In genomic region chr19:17294051-17294891, GRCh38 we compare ENCODE assay signal across 9 cellular contexts. TPM values are rescaled to one million over a fixed set of nuclear protein-coding genes. Genes with fewer than 3 reads are reported as not detected.
DNase-seq lines count a peak whose midpoint lies in the region; ATAC-seq and TF ChIP-seq lines count a peak whose summit lies in the region.
"Had no signal": no experiment of that assay in that cellular context is flagged by ENCODE, and none has a peak within 500 bp of the region (broad histone marks: within the 10 kb centered on the region; RNA-seq: fewer than 3 reads in every experiment).

No MANE protein-coding gene starts in this region.

- no peak overlapping the region for H3K27ac Mint-ChIP-seq in CD8-positive, alpha-beta T cell
- H3K27ac Mint-ChIP-seq: activated naive CD4-positive, alpha-beta T cell treated with anti-CD3 and anti-CD28 coated beads, Interleukin-2, amount 50 U/mL, for 72 hours had no signal

- H3K4me1 ChIP-seq in CD8-positive, alpha-beta T cell (ENCODE audit: insufficient read depth, low read length), result peaks cover 5% of the 10 kb centered on the region

- no peaks in the 10 kb centered on the region for H3K27me3 Mint-ChIP-seq in CD8-positive, alpha-beta T cell (ENCODE audit: low read depth)

- intact Hi-C loops in CD8-positive, alpha-beta T cell (cut with DNase I, micrococcal nuclease), result loop anchor here in 1 of 2 experiments (5.0 kb wide), 1 partner anchor 278 kb away; no protein-coding TSS in a partner anchor

- POLR2A ChIA-PET in CD8-positive, alpha-beta T cell (lab: Charles Lee), result interaction anchor here (4.0 kb wide), 1 partner anchor 11 kb away, joined by 16 read pairs; the partner anchor contains the start of gene MRPL34

- H3K27ac ChIP-seq in CD8-positive, alpha-beta T cell (ENCODE audit: low read depth, low read length), result no peak overlapping the region

- peak in 4 of 7 experiments; percentile 33 to 51 (median 41) for DNase-seq in CD8-positive, alpha-beta T cell
- DNase-seq in Jurkat, Clone E6-1 (ENCODE audit: low read depth, low spot score), result peak; percentile 35
- peak; percentile 79 for DNase-seq in activated CD8-positive, alpha-beta memory T cell treated with anti-CD3 and anti-CD28 coated beads for 24 hours
- DNase-seq in kidney tubule cell (ENCODE audit: low spot score) (peak; percentile 12), NCI-H1105 treated with DMSO at 0.1 percent for 48 hours (lab: John Stamatoyannopoulos, UW) (no peak), NCI-H2081 treated with DMSO at 0.1 percent for 48 hours (lab: John Stamatoyannopoulos, UW) (no peak)

- no peaks in the 10 kb centered on the region for H3K9me3 ChIP-seq in CD8-positive, alpha-beta T cell (ENCODE audit: low read length)

- no peaks in the 10 kb centered on the region for H3K9me3 Mint-ChIP-seq in CD8-positive, alpha-beta T cell
- H3K9me3 Mint-ChIP-seq: activated naive CD4-positive, alpha-beta T cell treated with anti-CD3 and anti-CD28 coated beads, Interleukin-2, amount 50 U/mL, for 72 hours had no signal

- H3K4me3 Mint-ChIP-seq in CD8-positive, alpha-beta T cell, result no peak overlapping the region

- H3K4me3 ChIP-seq in CD8-positive, alpha-beta T cell (ENCODE audit: low read depth, low read length), result no peak overlapping the region
- no peak overlapping the region for H3K4me3 ChIP-seq in Jurkat, Clone E6-1 (ENCODE audit: low read length)

- H3K4me1 Mint-ChIP-seq in CD8-positive, alpha-beta T cell (ENCODE audit: low read depth), result peaks cover 6% of the 10 kb centered on the region

- no peaks in the 10 kb centered on the region for H3K36me3 ChIP-seq in CD8-positive, alpha-beta T cell (ENCODE audit: insufficient read depth, low read length)

- TF ChIP-seq CTCF in CD8-positive, alpha-beta T cell (IDR thresholded peaks at IDR 0.05), result no peak

- peaks cover 20% of the 10 kb centered on the region for H3K36me3 Mint-ChIP-seq in CD8-positive, alpha-beta T cell
- H3K36me3 Mint-ChIP-seq: activated naive CD4-positive, alpha-beta T cell treated with anti-CD3 and anti-CD28 coated beads, Interleukin-2, amount 50 U/mL, for 72 hours had no signal

- CTCF ChIA-PET in CD8-positive, alpha-beta T cell (lab: Charles Lee), result interaction anchor here (0.6 to 4.4 kb wide), 6 partner anchors 11 to 172 kb away, joined by 3 to 29 read pairs (median 3); partner anchors contain the start of gene MRPL34

- no peaks in the 10 kb centered on the region for H3K27me3 ChIP-seq in CD8-positive, alpha-beta T cell (ENCODE audit: insufficient read depth, low read length)

- no peak for ATAC-seq in CD8-positive, alpha-beta T cell
- no peak for ATAC-seq in HG03045 (IDR thresholded peaks at IDR 0.05; ENCODE audit: unreplicated experiment)
- no peak for ATAC-seq in GM18868 (IDR thresholded peaks at IDR 0.05; ENCODE audit: unreplicated experiment)
- ATAC-seq: activated naive CD4-positive, alpha-beta T cell treated with anti-CD3 and anti-CD28 coated beads, Interleukin-2, amount 50 U/mL, for 72 hours had no signal

RNA-seq across cellular contexts. Expression of gene ABHD8, which starts 9.0 kb away (rescaled TPM):
- 1 to 10 TPM; 3.3 to 3.9 TPM for total RNA-seq in CD8-positive, alpha-beta T cell
- polyA plus RNA-seq in Jurkat, Clone E6-1 (2012; ENCODE audit: insufficient read depth, insufficient read length), result 11.7 TPM

RNA-seq across cellular contexts. Expression of gene MRPL34, which starts 11.4 kb away (rescaled TPM):
- total RNA-seq in CD8-positive, alpha-beta T cell, result 10 to 100 TPM; 29.5 to 33.8 TPM
- 152 TPM for polyA plus RNA-seq in Jurkat, Clone E6-1 (2012; ENCODE audit: insufficient read depth, insufficient read length)

RNA-seq across cellular contexts. Expression of gene ANKLE1, which starts 12.6 kb away (rescaled TPM):
- 1 to 10 TPM; 1.3 TPM for total RNA-seq in CD8-positive, alpha-beta T cell
- 7.3 TPM for polyA plus RNA-seq in Jurkat, Clone E6-1 (2012; ENCODE audit: insufficient read depth, insufficient read length)

RNA-seq across cellular contexts. Expression of gene DDA1, which starts 15.1 kb away (rescaled TPM):
- total RNA-seq in CD8-positive, alpha-beta T cell, result 10 to 100 TPM; 47.7 to 54.6 TPM
- 89.4 TPM for polyA plus RNA-seq in Jurkat, Clone E6-1 (2012; ENCODE audit: insufficient read depth, insufficient read length)

RNA-seq across cellular contexts. Expression of gene BABAM1, which starts 27.0 kb away (rescaled TPM):
- 10 to 100 TPM; 46.9 to 58.0 TPM for total RNA-seq in CD8-positive, alpha-beta T cell
- polyA plus RNA-seq in Jurkat, Clone E6-1 (2012; ENCODE audit: insufficient read depth, insufficient read length), result 175 TPM

Comparison
In these comparisons a context has a peak if more than half of its experiments do, and no peak if none do; other contexts are left out.
1. DNase-seq: peak in CD8-positive, alpha-beta T cell (4 of 7), Jurkat, Clone E6-1 (single experiment), activated CD8-positive, alpha-beta memory T cell treated with anti-CD3 and anti-CD28 coated beads for 24 hours (single experiment) and kidney tubule cell (single experiment); none in NCI-H1105 treated with DMSO at 0.1 percent for 48 hours (single experiment) and NCI-H2081 treated with DMSO at 0.1 percent for 48 hours (single experiment).